ENCODE assay signal across 1 cellular context in genomic region chr16:81006472-81007311, GRCh38.
TF ChIP-seq lines count a peak whose summit lies in the region.

CENPN (plus strand) TSS chr16:81007214; CDS start chr16:81011940, 4,726 bp downstream.
CMC2 (minus strand) TSS chr16:81006885; CDS start chr16:80997394, 9,491 bp downstream.

TF ChIP-seq in HEK293, 187 proteins besides CTCF, POLR2A, EP300 and RAD21 (continued from another document and continues in another):
- TF ChIP-seq ZNF449 (tag by site-specific recombination; IDR thresholded peaks at IDR 0.05) (peak; percentile 89), ZNF704 (tag by site-specific recombination; IDR thresholded peaks at IDR 0.05) (no peak), ZNF558 (tag by site-specific recombination; IDR thresholded peaks at IDR 0.05) (no peak), ZFHX2 (tag by site-specific recombination; conservative IDR thresholded peaks at IDR 0.05) (peak; percentile 87), TRIM28 (IDR thresholded peaks at IDR 0.05; ENCODE audit: borderline replicate concordance, low read length) (0 out of 2 replicates have a peak, but pooled peaks have one; percentile 30), ZNF600 (tag by site-specific recombination; IDR thresholded peaks at IDR 0.05) (peak; percentile 95), ZNF521 (tag by site-specific recombination; IDR thresholded peaks at IDR 0.05) (no peak), ZFP37 (tag by site-specific recombination; IDR thresholded peaks at IDR 0.05) (no peak; the same call in none of the 2 replicates), ZNF514 (tag by site-specific recombination; IDR thresholded peaks at IDR 0.05) (no peak), ZNF830 (tag by site-specific recombination; IDR thresholded peaks at IDR 0.05; ENCODE audit: low read depth) (no peak), INSM2 (tag by site-specific recombination; IDR thresholded peaks at IDR 0.05) (no peak), ZNF549 (tag by site-specific recombination; IDR thresholded peaks at IDR 0.05) (no peak), TCF7L2 (IDR thresholded peaks at IDR 0.05; ENCODE audit: borderline replicate concordance, low read depth, low read length) (peak; percentile 69; the same call in 1 of the 2 replicates), ZNF501 (tag by site-specific recombination; IDR thresholded peaks at IDR 0.05) (peak; percentile 63; the same call in 1 of the 2 replicates), SP2 (tag by site-specific recombination; IDR thresholded peaks at IDR 0.05) (peak; percentile 58), ZNF354C (tag by site-specific recombination; IDR thresholded peaks at IDR 0.05; ENCODE audit: borderline replicate concordance, low read depth) (no peak), ZNF626 (tag by site-specific recombination; IDR thresholded peaks at IDR 0.05) (no peak), ZNF112 (tag by site-specific recombination; IDR thresholded peaks at IDR 0.05) (no peak), SCRT1 (tag by site-specific recombination; IDR thresholded peaks at IDR 0.05; ENCODE audit: borderline replicate concordance) (peak; percentile 87), ZNF658 (tag by site-specific recombination; IDR thresholded peaks at IDR 0.05) (no peak), ZBTB11 (tag by site-specific recombination; conservative IDR thresholded peaks at IDR 0.05; ENCODE audit: low read depth) (peak; percentile 45; the same call in 1 of the 2 replicates), ZNF169 (tag by site-specific recombination; IDR thresholded peaks at IDR 0.05) (no peak), ZNF654 (tag by site-specific recombination; IDR thresholded peaks at IDR 0.05; ENCODE audit: low read depth) (no peak), ZBTB21 (tag by site-specific recombination; IDR thresholded peaks at IDR 0.05) (no peak), ZNF510 (tag by site-specific recombination; IDR thresholded peaks at IDR 0.05; ENCODE audit: insufficient replicate concordance) (no peak), ZNF202 (tag by site-specific recombination; IDR thresholded peaks at IDR 0.05; ENCODE audit: borderline replicate concordance) (no peak), ZNF19 (tag by site-specific recombination; IDR thresholded peaks at IDR 0.05; ENCODE audit: low read depth) (0 out of 2 replicates have a peak, but pooled peaks have one; percentile 15), ZFP41 (tag by site-specific recombination; IDR thresholded peaks at IDR 0.05; ENCODE audit: borderline replicate concordance) (no peak), BCL6B (tag by site-specific recombination; IDR thresholded peaks at IDR 0.05) (no peak), ZNF404 (tag by site-specific recombination; IDR thresholded peaks at IDR 0.05) (no peak), PRDM2 (tag by site-specific recombination; IDR thresholded peaks at IDR 0.05; ENCODE audit: borderline replicate concordance) (no peak), GLI2 (tag by site-specific recombination; IDR thresholded peaks at IDR 0.05; ENCODE audit: borderline replicate concordance, low read depth) (no peak), ZNF777 (tag by site-specific recombination; IDR thresholded peaks at IDR 0.05; ENCODE audit: borderline replicate concordance) (no peak), ZNF266 (tag by site-specific recombination; IDR thresholded peaks at IDR 0.05; ENCODE audit: low read depth) (no peak), KLF9 (tag by site-specific recombination; IDR thresholded peaks at IDR 0.05; ENCODE audit: low read depth) (peak; percentile 83), ZNF529 (tag by site-specific recombination; IDR thresholded peaks at IDR 0.05; ENCODE audit: insufficient replicate concordance) (no peak), OVOL3 (tag by site-specific recombination; IDR thresholded peaks at IDR 0.05) (no peak), SETDB1 (IDR thresholded peaks at IDR 0.05; ENCODE audit: insufficient read length, low read length) (no peak), KLF10 (tag by site-specific recombination; IDR thresholded peaks at IDR 0.05) (no peak; the same call in none of the 2 replicates), ZSCAN16 (tag by site-specific recombination; IDR thresholded peaks at IDR 0.05) (no peak), GFI1B (tag by site-specific recombination; IDR thresholded peaks at IDR 0.05) (no peak), ZNF239 (tag by site-specific recombination; IDR thresholded peaks at IDR 0.05) (peak; percentile 10; the same call in 1 of the 2 replicates), ZSCAN23 (tag by site-specific recombination; IDR thresholded peaks at IDR 0.05) (0 out of 2 replicates have a peak, but pooled peaks have one; percentile 60), PATZ1 (tag by site-specific recombination; IDR thresholded peaks at IDR 0.05) (peak; percentile 95), ZNF423 (tag by site-specific recombination; IDR thresholded peaks at IDR 0.05) (no peak), PRDM6 (tag by site-specific recombination; IDR thresholded peaks at IDR 0.05) (no peak)
